In genomic region chr12:89019439-89020120, GRCh38 we compare ENCODE assay signal across 8 cellular contexts.
DNase-seq lines count a peak whose midpoint lies in the region; ATAC-seq, FAIRE-seq and TF ChIP-seq lines count a peak whose summit lies in the region.

No MANE protein-coding gene starts in this region.

- WGBS in SK-N-SH (ENCODE audit: low lambda C conversion rate): 4% methylated on average over 14 of the region's 14 CpGs

- CTCF ChIA-PET in SK-N-SH (lab: Yijun Ruan, JAX): interaction anchor here (0.5 to 9.7 kb wide), 42 partner anchors 8 to 864 kb away, joined by 3 to 235 read pairs (median 4); partner anchors contain the start of genes GALNT4 and POC1B

- peak overlapping the region; percentile 66 for H2AFZ ChIP-seq in SK-N-SH (ENCODE audit: low read depth)

- POLR2A ChIA-PET in SK-N-SH (lab: Yijun Ruan, JAX): interaction anchor here (0.8 to 1.4 kb wide), 2 partner anchors 327 to 334 kb away, joined by 5 to 6 read pairs; partner anchors contain the start of gene DUSP6

- peak; percentile 89 for TF ChIP-seq CTCF in SK-N-SH (IDR thresholded peaks at IDR 0.05)

- H3K27ac Mint-ChIP-seq in activated naive CD4-positive, alpha-beta T cell treated with anti-CD3 and anti-CD28 coated beads, Interleukin-2, amount 50 U/mL, for 72 hours: no peak overlapping the region

- peaks cover 4% of the 10 kb centered on the region for H3F3A ChIP-seq in SK-N-SH (replicated peaks; ENCODE audit: insufficient read depth)

- no peaks in the 10 kb centered on the region for H3K9me3 Mint-ChIP-seq in activated naive CD4-positive, alpha-beta T cell treated with anti-CD3 and anti-CD28 coated beads, Interleukin-2, amount 50 U/mL, for 72 hours

- H3K9me2 ChIP-seq in SK-N-SH: no peaks in the 10 kb centered on the region

- H3K9me3 ChIP-seq in SK-N-SH: no peaks in the 10 kb centered on the region

- H3K4me3 ChIP-seq in SK-N-SH (ENCODE audit: low read depth in 2 of 2, low read length in 1 of 2): peak overlapping the region; percentile 37 to 58

- intact Hi-C loops in Right ventricle myocardium superior (cut with DNase I): loop anchor here (2.0 to 10.0 kb wide), 2 partner anchors 445 to 509 kb away; no protein-coding TSS in a partner anchor
- intact Hi-C loops in posterior cingulate gyrus (cut with DNase I): loop anchor here (1.0 kb wide), 1 partner anchor 510 kb away; no protein-coding TSS in a partner anchor

- TF ChIP-seq POLR2A in GM12891 (IDR thresholded peaks at IDR 0.05; ENCODE audit: low read depth, low read length): no peak

- TF ChIP-seq EP300 in SK-N-SH (IDR thresholded peaks at IDR 0.05; ENCODE audit: borderline replicate concordance in 1 of 2, low read depth in 1 of 2, low read length in 1 of 2): no peak

- TF ChIP-seq RAD21 in SK-N-SH (IDR thresholded peaks at IDR 0.05; ENCODE audit: low read length): peak; percentile 97

- FAIRE-seq in GM12891 (lab: Jason Lieb, UNC): peak; percentile 91

- peak overlapping the region; percentile 26 for H3K9ac ChIP-seq in SK-N-SH

- peak overlapping the region; percentile 70 for H3K4me2 ChIP-seq in SK-N-SH

- ATAC-seq in HG02759 (IDR thresholded peaks at IDR 0.05; ENCODE audit: unreplicated experiment): peak; percentile 99
- peak; percentile 84 to 92 for ATAC-seq in activated naive CD4-positive, alpha-beta T cell treated with anti-CD3 and anti-CD28 coated beads, Interleukin-2, amount 50 U/mL, for 72 hours
- peak; percentile 99 for ATAC-seq in Right ventricle myocardium superior (ENCODE audit: poor library complexity)

- no peaks in the 10 kb centered on the region for H3K79me2 ChIP-seq in SK-N-SH (ENCODE audit: insufficient read depth)

- no peaks in the 10 kb centered on the region for H3K36me3 Mint-ChIP-seq in activated naive CD4-positive, alpha-beta T cell treated with anti-CD3 and anti-CD28 coated beads, Interleukin-2, amount 50 U/mL, for 72 hours

- no peaks in the 10 kb centered on the region for H4K20me1 ChIP-seq in SK-N-SH (ENCODE audit: insufficient read depth)

- H3K4me1 ChIP-seq in SK-N-SH (ENCODE audit: control insufficient read depth in 1 of 2, insufficient read depth in 2 of 2, low read depth in 1 of 2, low read length in 1 of 2): no peaks in the 10 kb centered on the region; a peak in 2 of 4 replicates

- H3K27me3 ChIP-seq in SK-N-SH (ENCODE audit: insufficient read depth): no peaks in the 10 kb centered on the region

- H3K27ac ChIP-seq in SK-N-SH (ENCODE audit: low read depth in 2 of 2, low read length in 1 of 2): peak overlapping the region in 1 of 2 experiments; percentile 45; a peak in 2 of 4 replicates

- no peaks in the 10 kb centered on the region for H3K36me3 ChIP-seq in SK-N-SH (replicated peaks in 1 of 2; ENCODE audit: control insufficient read depth in 1 of 2, insufficient read depth in 2 of 2, low read length in 1 of 2)

- peak; percentile 24 for DNase-seq in GM12891 (ENCODE audit: insufficient read length, low spot score)
- peak; percentile 61 for DNase-seq in NCI-H1092 (lab: John Stamatoyannopoulos, UW)
- peak; percentile 72 for DNase-seq in SK-N-SH
- DNase-seq in activated naive CD4-positive, alpha-beta T cell treated with anti-CD3 and anti-CD28 coated beads, Interleukin-2, amount 50 U/mL, for 72 hours (ENCODE audit: low spot score in 2 of 2): peak; percentile 69 to 78
- DNase-seq in Right ventricle myocardium superior: peak; percentile 60
- DNase-seq in posterior cingulate gyrus: peak; percentile 43 to 95 (median 78)
- peak; percentile 85 for DNase-seq in ureter (ENCODE audit: low spot score)

TF ChIP-seq in GM12891, 5 proteins besides CTCF, POLR2A, EP300 and RAD21:
- TF ChIP-seq PAX5 (IDR thresholded peaks at IDR 0.05; ENCODE audit: insufficient read depth, low read length, severe bottlenecking) (no peak), SPI1 (IDR thresholded peaks at IDR 0.05; ENCODE audit: low read depth, low read length) (no peak), POLR2AphosphoS5 (IDR thresholded peaks at IDR 0.05; ENCODE audit: low read depth, low read length) (no peak), TAF1 (IDR thresholded peaks at IDR 0.05; ENCODE audit: low read depth, low read length) (no peak), POU2F2 (IDR thresholded peaks at IDR 0.05; ENCODE audit: low read depth, low read length) (no peak)

TF ChIP-seq in SK-N-SH, 30 proteins besides CTCF, POLR2A, EP300 and RAD21 (continues in another document):
- TF ChIP-seq RXRA (IDR thresholded peaks at IDR 0.05; ENCODE audit: borderline replicate concordance, low read depth): no peak
- no peak for TF ChIP-seq EZH2phosphoT487 (IDR thresholded peaks at IDR 0.05; ENCODE audit: borderline replicate concordance, low read depth)
- TF ChIP-seq SIN3A (IDR thresholded peaks at IDR 0.05; ENCODE audit: borderline replicate concordance, low read depth, low read length): no peak
- TF ChIP-seq TAF1 (IDR thresholded peaks at IDR 0.05; ENCODE audit: borderline replicate concordance, low read depth, low read length): no peak
- no peak for TF ChIP-seq POLR2AphosphoS5 (IDR thresholded peaks at IDR 0.05; ENCODE audit: low read depth, low read length)
- TF ChIP-seq GATA2 (CRISPR knock-in tag; IDR thresholded peaks at IDR 0.05): no peak
- TF ChIP-seq YY1 (IDR thresholded peaks at IDR 0.05; ENCODE audit: low read depth): peak; percentile 22; the same call in 1 of the 2 replicates
- TF ChIP-seq NRF1 (IDR thresholded peaks at IDR 0.05; ENCODE audit: low read depth, low read length): no peak
- no peak for TF ChIP-seq RCOR1 (IDR thresholded peaks at IDR 0.05; ENCODE audit: low read length)
- TF ChIP-seq JUND (IDR thresholded peaks at IDR 0.05): peak; percentile 53
- no peak for TF ChIP-seq USF2 (IDR thresholded peaks at IDR 0.05; ENCODE audit: borderline replicate concordance, low read depth, low read length)
- TF ChIP-seq, protein P1, sequence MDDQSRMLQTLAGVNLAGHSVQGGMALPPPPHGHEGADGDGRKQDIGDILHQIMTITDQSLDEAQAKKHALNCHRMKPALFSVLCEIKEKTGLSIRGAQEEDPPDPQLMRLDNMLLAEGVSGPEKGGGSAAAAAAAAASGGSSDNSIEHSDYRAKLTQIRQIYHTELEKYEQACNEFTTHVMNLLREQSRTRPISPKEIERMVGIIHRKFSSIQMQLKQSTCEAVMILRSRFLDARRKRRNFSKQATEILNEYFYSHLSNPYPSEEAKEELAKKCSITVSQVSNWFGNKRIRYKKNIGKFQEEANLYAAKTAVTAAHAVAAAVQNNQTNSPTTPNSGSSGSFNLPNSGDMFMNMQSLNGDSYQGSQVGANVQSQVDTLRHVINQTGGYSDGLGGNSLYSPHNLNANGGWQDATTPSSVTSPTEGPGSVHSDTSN (IDR thresholded peaks at IDR 0.05): 0 out of 2 replicates have a peak, but pooled peaks have one; percentile 40
- TF ChIP-seq CHD2 (IDR thresholded peaks at IDR 0.05; ENCODE audit: low read length, partially characterized antibody): peak; percentile 32
- TF ChIP-seq GABPA (IDR thresholded peaks at IDR 0.05; ENCODE audit: low read depth): no peak
- TF ChIP-seq NFIC (IDR thresholded peaks at IDR 0.05; ENCODE audit: borderline replicate concordance): no peak
- TF ChIP-seq MAX (IDR thresholded peaks at IDR 0.05; ENCODE audit: low read depth): no peak
- no peak for TF ChIP-seq MEF2A (IDR thresholded peaks at IDR 0.05; ENCODE audit: borderline replicate concordance, low read depth)
- TF ChIP-seq USF1 (IDR thresholded peaks at IDR 0.05; ENCODE audit: borderline replicate concordance, low read depth): no peak
- TF ChIP-seq, protein P2, sequence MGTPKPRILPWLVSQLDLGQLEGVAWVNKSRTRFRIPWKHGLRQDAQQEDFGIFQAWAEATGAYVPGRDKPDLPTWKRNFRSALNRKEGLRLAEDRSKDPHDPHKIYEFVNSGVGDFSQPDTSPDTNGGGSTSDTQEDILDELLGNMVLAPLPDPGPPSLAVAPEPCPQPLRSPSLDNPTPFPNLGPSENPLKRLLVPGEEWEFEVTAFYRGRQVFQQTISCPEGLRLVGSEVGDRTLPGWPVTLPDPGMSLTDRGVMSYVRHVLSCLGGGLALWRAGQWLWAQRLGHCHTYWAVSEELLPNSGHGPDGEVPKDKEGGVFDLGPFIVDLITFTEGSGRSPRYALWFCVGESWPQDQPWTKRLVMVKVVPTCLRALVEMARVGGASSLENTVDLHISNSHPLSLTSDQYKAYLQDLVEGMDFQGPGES (IDR thresholded peaks at IDR 0.05; ENCODE audit: low read depth, low read length): no peak
- no peak for TF ChIP-seq ELF1 (IDR thresholded peaks at IDR 0.05)
- TF ChIP-seq FOXM1 (IDR thresholded peaks at IDR 0.05; ENCODE audit: low read depth): no peak
- no peak for TF ChIP-seq RFX5 (IDR thresholded peaks at IDR 0.05; ENCODE audit: low read length)
- TF ChIP-seq FOSL2 (IDR thresholded peaks at IDR 0.05; ENCODE audit: borderline replicate concordance, low read depth): peak; percentile 75; the same call in 1 of the 2 replicates
- no peak for TF ChIP-seq MXI1 (IDR thresholded peaks at IDR 0.05; ENCODE audit: low read depth, low read length)

Comparison
In these comparisons a context has a peak if more than half of its experiments do, and no peak if none do; other contexts are left out.
1. DNase-seq: peak in every context shown above with its lines; median percentile 85 in ureter; 78 in posterior cingulate gyrus; 74 in activated naive CD4-positive, alpha-beta T cell treated with anti-CD3 and anti-CD28 coated beads, Interleukin-2, amount 50 U/mL, for 72 hours; 72 in SK-N-SH; 61 in NCI-H1092; 60 in Right ventricle myocardium superior; 24 in GM12891.